In genomic region chr17:39679521-39680192, GRCh38 we compare ENCODE assay signal across 12 cellular contexts. TPM values are rescaled to one million over a fixed set of nuclear protein-coding genes. Genes with fewer than 3 reads are reported as not detected.
A peak's percentile ranks its signal among the peaks of the same experiment; 100 is the strongest.
DNase-seq lines count a peak whose midpoint lies in the region; ATAC-seq and TF ChIP-seq lines count a peak whose summit lies in the region.
"Had no signal": no experiment of that assay in that cellular context is flagged by ENCODE, and none has a peak within 500 bp of the region (broad histone marks: within the 10 kb centered on the region; RNA-seq: fewer than 3 reads in every experiment).

No MANE protein-coding gene starts in this region.

- peak overlapping the region; percentile 8 to 70 for H3K4me3 Mint-ChIP-seq in stimulated activated naive CD8-positive, alpha-beta T cell treated with anti-CD3 and anti-CD28 coated beads, Interleukin-15, amount 100 ng/mL, for 72 hours

- H3K4me1 Mint-ChIP-seq in stimulated activated naive CD8-positive, alpha-beta T cell treated with anti-CD3 and anti-CD28 coated beads, Interleukin-15, amount 100 ng/mL, for 72 hours, result peaks cover 64% of the 10 kb centered on the region

- no peaks in the 10 kb centered on the region for H3K27me3 Mint-ChIP-seq in stimulated activated naive CD8-positive, alpha-beta T cell treated with anti-CD3 and anti-CD28 coated beads, Interleukin-15, amount 100 ng/mL, for 72 hours

- H3K27ac ChIP-seq in left ventricle myocardium inferior (replicated peaks), result peak overlapping the region; percentile 92
- H3K27ac ChIP-seq: prostate gland had no signal

- H3K4me3 ChIP-seq in left ventricle myocardium inferior (no peak overlapping the region), MG63 (no peak overlapping the region)
- H3K4me3 ChIP-seq: prostate gland had no signal

- peak overlapping the region; percentile 92 to 97 for H3K27ac Mint-ChIP-seq in stimulated activated naive CD8-positive, alpha-beta T cell treated with anti-CD3 and anti-CD28 coated beads, Interleukin-15, amount 100 ng/mL, for 72 hours

- ATAC-seq in activated CD4-positive, CD25-positive, alpha-beta regulatory T cell treated with anti-CD3 and anti-CD28 coated beads, Interleukin-2, amount 50 U/mL, for 24 hours, result peak; percentile 75 to 78
- ATAC-seq in stimulated activated naive CD8-positive, alpha-beta T cell treated with anti-CD3 and anti-CD28 coated beads, Interleukin-15, amount 100 ng/mL, for 72 hours, result peak; percentile 87
- ATAC-seq in GM21515 (IDR thresholded peaks at IDR 0.05; ENCODE audit: unreplicated experiment), result no peak

- H3K9me3 ChIP-seq in left ventricle myocardium inferior (replicated peaks) (no peaks in the 10 kb centered on the region), MG63 (no peaks in the 10 kb centered on the region)
- H3K9me3 ChIP-seq: prostate gland had no signal

- peaks cover 60% of the 10 kb centered on the region for H3K4me1 ChIP-seq in left ventricle myocardium inferior

- H3K9me3 Mint-ChIP-seq in stimulated activated naive CD8-positive, alpha-beta T cell treated with anti-CD3 and anti-CD28 coated beads, Interleukin-15, amount 100 ng/mL, for 72 hours, result no peaks in the 10 kb centered on the region

- no peaks in the 10 kb centered on the region for H3K27me3 ChIP-seq in left ventricle myocardium inferior (ENCODE audit: low read depth)
- no peaks in the 10 kb centered on the region for H3K27me3 ChIP-seq in MG63

- intact Hi-C loops in left ventricle myocardium inferior (cut with micrococcal nuclease), result no loop called here

- H3K36me3 ChIP-seq in left ventricle myocardium inferior, result peaks cover 24% of the 10 kb centered on the region
- H3K36me3 ChIP-seq in MG63, result no peaks in the 10 kb centered on the region
- H3K36me3 ChIP-seq: prostate gland had no signal

- TF ChIP-seq CTCF in left ventricle myocardium inferior (IDR thresholded peaks at IDR 0.05; ENCODE audit: borderline replicate concordance), result no peak

- DNase-seq in activated CD4-positive, CD25-positive, alpha-beta regulatory T cell treated with anti-CD3 and anti-CD28 coated beads, Interleukin-2, amount 50 U/mL, for 72 hours, result no peak
- DNase-seq in activated T-cell treated with anti-CD3 and anti-CD28 coated beads, Interleukin-2, amount 50 U/mL, for 48 hours, result peak; percentile 48 to 62
- DNase-seq in left ventricle myocardium inferior, result peak; percentile 48
- DNase-seq in stimulated activated naive CD8-positive, alpha-beta T cell treated with anti-CD3 and anti-CD28 coated beads, Interleukin-15, amount 100 ng/mL, for 72 hours, result peak; percentile 48 to 53
- DNase-seq in MG63, result no peak
- DNase-seq in EL, result no peak
- DNase-seq: caudate nucleus, NCI-H2171 treated with DMSO at 0.1 percent for 48 hours had no signal

RNA-seq across cellular contexts. Expression of gene PGAP3, which starts 8.2 kb away (rescaled TPM):
- 10.7 TPM for total RNA-seq in left ventricle myocardium inferior
- 9.5 and 29.2 TPM in 2 replicates for total RNA-seq in MG63 (2014; rRNA removed; shearing (Covaris generic); ENCODE audit: low replicate concordance)

RNA-seq across cellular contexts. Expression of gene PNMT, which starts 11.4 kb away (rescaled TPM):
- total RNA-seq in left ventricle myocardium inferior, result 7.6 TPM
- not detected in 2 replicates for total RNA-seq in MG63 (2014; rRNA removed; shearing (Covaris generic); ENCODE audit: low replicate concordance)
- total RNA-seq: T-helper 2 cell treated with Interferon-gamma antibody and Interleukin-4, amounts not matched to agents 100 ng/mL and 5 ng/mL, for 36 hours had no signal

RNA-seq across cellular contexts. Expression of gene TCAP, which starts 14.5 kb away (rescaled TPM):
- total RNA-seq in left ventricle myocardium inferior, result 5,825 TPM
- total RNA-seq in MG63 (2014; rRNA removed; shearing (Covaris generic); ENCODE audit: low replicate concordance), result 0.07 TPM in 1 of 2 replicates, not detected in the other

RNA-seq across cellular contexts. Expression of gene ERBB2, which starts 20.2 kb away (rescaled TPM):
- total RNA-seq in left ventricle myocardium inferior, result 61.0 TPM
- total RNA-seq in MG63 (2014; rRNA removed; shearing (Covaris generic); ENCODE audit: low replicate concordance), result 19.8 and 30.8 TPM in 2 replicates

RNA-seq across cellular contexts. Expression of gene STARD3, which starts 42.7 kb away (rescaled TPM):
- total RNA-seq in left ventricle myocardium inferior, result 15.7 TPM
- 55.2 and 61.8 TPM in 2 replicates for total RNA-seq in MG63 (2014; rRNA removed; shearing (Covaris generic); ENCODE audit: low replicate concordance)

Comparison
In these comparisons a context has a peak if more than half of its experiments do, and no peak if none do; other contexts are left out.
1. DNase-seq: peak in activated T-cell treated with anti-CD3 and anti-CD28 coated beads, Interleukin-2, amount 50 U/mL, for 48 hours (2 of 2), left ventricle myocardium inferior (single experiment) and stimulated activated naive CD8-positive, alpha-beta T cell treated with anti-CD3 and anti-CD28 coated beads, Interleukin-15, amount 100 ng/mL, for 72 hours (2 of 2); none in activated CD4-positive, CD25-positive, alpha-beta regulatory T cell treated with anti-CD3 and anti-CD28 coated beads, Interleukin-2, amount 50 U/mL, for 72 hours (single experiment), MG63 (single experiment) and EL (single experiment).
2. RNA of gene TCAP, which starts 14.5 kb away (total RNA-seq): 5,825 TPM in left ventricle myocardium inferior (single experiment); 0.07 TPM in MG63; every median in the first group is over 1,000 times any median in the second.